1 cellular context compared by ENCODE assay signal in genomic region chr10:99520804-99521473, GRCh38.
TF ChIP-seq lines count a peak whose summit lies in the region.

No MANE protein-coding gene starts in this region.

TF ChIP-seq in H1, 55 proteins besides CTCF, POLR2A, EP300 and RAD21:
- peak; percentile 70; the same call in 1 of the 2 replicates for TF ChIP-seq SUZ12 (IDR thresholded peaks at IDR 0.05; ENCODE audit: low read length)
- TF ChIP-seq SIRT6 (IDR thresholded peaks at IDR 0.05; ENCODE audit: low read length), result no peak
- peak; percentile 83 for TF ChIP-seq EZH2 (IDR thresholded peaks at IDR 0.05; ENCODE audit: low read depth, low read length, severe bottlenecking)
